In genomic region chr1:56137829-56138505, GRCh38 we compare ENCODE assay signal across 19 cellular contexts.
A peak's percentile ranks its signal among the peaks of the same experiment; 100 is the strongest.
DNase-seq lines count a peak whose midpoint lies in the region; ATAC-seq and TF ChIP-seq lines count a peak whose summit lies in the region.
"Had no signal": no experiment of that assay in that cellular context is flagged by ENCODE, and none has a peak within 500 bp of the region (broad histone marks: within the 10 kb centered on the region; RNA-seq: fewer than 3 reads in every experiment).

No MANE protein-coding gene starts in this region.

- no peaks in the 10 kb centered on the region for H3K27me3 ChIP-seq in SK-N-SH (ENCODE audit: insufficient read depth)
- H3K27me3 ChIP-seq: hepatocyte had no signal

- no peaks in the 10 kb centered on the region for H3K36me3 Mint-ChIP-seq in nephron (ENCODE audit: low read depth)
- H3K36me3 Mint-ChIP-seq: CD4-positive, alpha-beta memory T cell; IgD-negative memory B cell had no signal

- POLR2A ChIA-PET in SK-N-SH (lab: Yijun Ruan, JAX) = no interaction called here

- H3F3A ChIP-seq in SK-N-SH (replicated peaks; ENCODE audit: insufficient read depth) = peaks cover 15% of the 10 kb centered on the region

- 16% methylated on average over 5 of the region's 5 CpGs for WGBS in SK-N-SH (ENCODE audit: low lambda C conversion rate)

- no peak for TF ChIP-seq CTCF in SK-N-SH (IDR thresholded peaks at IDR 0.05)
- no peak for TF ChIP-seq CTCF in nephron (IDR thresholded peaks at IDR 0.05; ENCODE audit: unreplicated experiment in 3 of 3)

- no peak overlapping the region for H3K4me3 Mint-ChIP-seq in nephron
- H3K4me3 Mint-ChIP-seq: activated CD8-positive, alpha-beta T cell treated with anti-CD3 and anti-CD28 coated beads, Interleukin-2, amount 10 ng/mL, durations not matched to agents 7 days and 5 days; CD4-positive, alpha-beta memory T cell; IgD-negative memory B cell had no signal

- peak; percentile 62 for DNase-seq in EH (ENCODE audit: low read depth)
- no peak for DNase-seq in SK-N-SH
- DNase-seq in dedifferentiated amniotic fluid mesenchymal stem cell (ENCODE audit: extremely low spot score) = peak; percentile 52
- DNase-seq in SW 1271 (lab: John Stamatoyannopoulos, UW) = no peak
- DNase-seq in CD1c-positive myeloid dendritic cell (ENCODE audit: extremely low spot score) = no peak
- DNase-seq in retina = no peak
- DNase-seq: activated CD8-positive, alpha-beta T cell treated with anti-CD3 and anti-CD28 coated beads, Interleukin-2, amount 10 ng/mL, durations not matched to agents 7 days and 5 days; activated naive CD4-positive, alpha-beta T cell treated with Interleukin-2 at 50 U/mL for 16 hours; activated T-cell treated with anti-CD3 and anti-CD28 coated beads, Interleukin-2, amount 50 U/mL, for 1 hour; aorta; CD4-positive, alpha-beta memory T cell; MM.1S; NCI-H187; NCI-H226; PC-9 had no signal

- H3K9me2 ChIP-seq in SK-N-SH = no peaks in the 10 kb centered on the region

- TF ChIP-seq EP300 in SK-N-SH (IDR thresholded peaks at IDR 0.05; ENCODE audit: borderline replicate concordance in 1 of 2, low read depth in 1 of 2, low read length in 1 of 2) = 0 out of 4 replicates have a peak, but pooled peaks of 1 of the 2 experiments have one; percentile 23

- peaks cover 7 to 13% of the 10 kb centered on the region in 2 experiments; a peak in 3 of 4 replicates for H3K4me1 ChIP-seq in SK-N-SH (ENCODE audit: control insufficient read depth in 1 of 2, insufficient read depth in 2 of 2, low read depth in 1 of 2, low read length in 1 of 2)

- H2AFZ ChIP-seq in SK-N-SH (ENCODE audit: low read depth) = peak overlapping the region; percentile 63; the same call in 1 of the 2 replicates
- H2AFZ ChIP-seq: hepatocyte, PC-9 had no signal

- H3K9ac ChIP-seq in SK-N-SH = peak overlapping the region; percentile 9; the same call in 1 of the 2 replicates

- CTCF ChIA-PET in SK-N-SH (lab: Yijun Ruan, JAX) = interaction anchor here (1.0 kb wide), 1 partner anchor 31 kb away, joined by 3 read pairs; no protein-coding TSS in a partner anchor

- no peaks in the 10 kb centered on the region for H3K9me3 ChIP-seq in SK-N-SH

- no peaks in the 10 kb centered on the region for H3K36me3 ChIP-seq in SK-N-SH (replicated peaks in 1 of 2; ENCODE audit: control insufficient read depth in 1 of 2, insufficient read depth in 2 of 2, low read length in 1 of 2)

- no peak overlapping the region for H3K4me3 ChIP-seq in SK-N-SH (ENCODE audit: low read depth in 2 of 2, low read length in 1 of 2)
- H3K4me3 ChIP-seq: hepatocyte, PC-9 had no signal

- H3K4me1 Mint-ChIP-seq in nephron = peaks cover 28% of the 10 kb centered on the region
- H3K4me1 Mint-ChIP-seq: CD4-positive, alpha-beta memory T cell had no signal

- peaks cover 7% of the 10 kb centered on the region for H3K27me3 Mint-ChIP-seq in nephron (ENCODE audit: low read depth)
- H3K27me3 Mint-ChIP-seq: CD4-positive, alpha-beta memory T cell had no signal

- peak overlapping the region; percentile 39; the same call in 1 of the 2 replicates for H3K4me2 ChIP-seq in SK-N-SH
- H3K4me2 ChIP-seq: hepatocyte, PC-9 had no signal

- no peak for ATAC-seq in HG03521 (IDR thresholded peaks at IDR 0.05; ENCODE audit: unreplicated experiment)
- ATAC-seq: activated CD8-positive, alpha-beta T cell treated with anti-CD3 and anti-CD28 coated beads, Interleukin-2, amount 10 ng/mL, durations not matched to agents 7 days and 5 days had no signal

- no peak for TF ChIP-seq RAD21 in SK-N-SH (IDR thresholded peaks at IDR 0.05; ENCODE audit: low read length)

- no peaks in the 10 kb centered on the region for H3K9me3 Mint-ChIP-seq in nephron
- H3K9me3 Mint-ChIP-seq: IgD-negative memory B cell had no signal

- peak overlapping the region in 2 of 3 experiments; percentile 13 to 23 for H3K27ac Mint-ChIP-seq in nephron
- H3K27ac Mint-ChIP-seq: activated CD8-positive, alpha-beta T cell treated with anti-CD3 and anti-CD28 coated beads, Interleukin-2, amount 10 ng/mL, durations not matched to agents 7 days and 5 days; CD4-positive, alpha-beta memory T cell; IgD-negative memory B cell had no signal

- no peaks in the 10 kb centered on the region for H4K20me1 ChIP-seq in SK-N-SH (ENCODE audit: insufficient read depth)

- H3K27ac ChIP-seq in SK-N-SH (ENCODE audit: low read depth in 2 of 2, low read length in 1 of 2) = peak overlapping the region; percentile 53 to 74; a peak in 3 of 4 replicates
- H3K27ac ChIP-seq: hepatocyte, PC-9 had no signal

- no peaks in the 10 kb centered on the region for H3K79me2 ChIP-seq in SK-N-SH (ENCODE audit: insufficient read depth)
- H3K79me2 ChIP-seq: hepatocyte had no signal

TF ChIP-seq in SK-N-SH, 30 proteins besides CTCF, POLR2A, EP300 and RAD21 (continues in another document):
- TF ChIP-seq USF1 (IDR thresholded peaks at IDR 0.05; ENCODE audit: borderline replicate concordance, low read depth) = no peak
- TF ChIP-seq POLR2AphosphoS5 (IDR thresholded peaks at IDR 0.05; ENCODE audit: low read depth, low read length) = no peak
- no peak for TF ChIP-seq IRF3 (IDR thresholded peaks at IDR 0.05; ENCODE audit: low read depth, low read length)
- no peak for TF ChIP-seq REST (IDR thresholded peaks at IDR 0.05; ENCODE audit: low read depth, low read length)
- TF ChIP-seq RFX5 (IDR thresholded peaks at IDR 0.05; ENCODE audit: low read length) = no peak
- TF ChIP-seq GATA2 (CRISPR knock-in tag; IDR thresholded peaks at IDR 0.05) = 0 out of 2 replicates have a peak, but pooled peaks have one; percentile 6
- TF ChIP-seq SIN3A (IDR thresholded peaks at IDR 0.05; ENCODE audit: borderline replicate concordance, low read depth, low read length) = no peak
- no peak for TF ChIP-seq MXI1 (IDR thresholded peaks at IDR 0.05; ENCODE audit: low read depth, low read length)
- TF ChIP-seq USF2 (IDR thresholded peaks at IDR 0.05; ENCODE audit: borderline replicate concordance, low read depth, low read length) = no peak
- no peak for TF ChIP-seq TAF1 (IDR thresholded peaks at IDR 0.05; ENCODE audit: borderline replicate concordance, low read depth, low read length)
- TF ChIP-seq FOXJ3 (CRISPR knock-in tag; IDR thresholded peaks at IDR 0.05) = no peak
- no peak for TF ChIP-seq RCOR1 (IDR thresholded peaks at IDR 0.05; ENCODE audit: low read length)
- TF ChIP-seq SMC3 (IDR thresholded peaks at IDR 0.05; ENCODE audit: low read depth, low read length) = no peak
- no peak for TF ChIP-seq MEF2A (IDR thresholded peaks at IDR 0.05; ENCODE audit: borderline replicate concordance, low read depth)
- TF ChIP-seq RXRA (IDR thresholded peaks at IDR 0.05; ENCODE audit: borderline replicate concordance, low read depth) = no peak
- TF ChIP-seq YY1 (IDR thresholded peaks at IDR 0.05; ENCODE audit: low read depth) = no peak

Comparison
In these comparisons a context has a peak if more than half of its experiments do, and no peak if none do; other contexts are left out.
1. DNase-seq: peak in EH (single experiment) and dedifferentiated amniotic fluid mesenchymal stem cell (single experiment); none in SK-N-SH (single experiment), SW 1271 (0 of 2), CD1c-positive myeloid dendritic cell (single experiment) and retina (single experiment).